14 cellular contexts compared by ENCODE assay signal in the genomic region with DNA sequence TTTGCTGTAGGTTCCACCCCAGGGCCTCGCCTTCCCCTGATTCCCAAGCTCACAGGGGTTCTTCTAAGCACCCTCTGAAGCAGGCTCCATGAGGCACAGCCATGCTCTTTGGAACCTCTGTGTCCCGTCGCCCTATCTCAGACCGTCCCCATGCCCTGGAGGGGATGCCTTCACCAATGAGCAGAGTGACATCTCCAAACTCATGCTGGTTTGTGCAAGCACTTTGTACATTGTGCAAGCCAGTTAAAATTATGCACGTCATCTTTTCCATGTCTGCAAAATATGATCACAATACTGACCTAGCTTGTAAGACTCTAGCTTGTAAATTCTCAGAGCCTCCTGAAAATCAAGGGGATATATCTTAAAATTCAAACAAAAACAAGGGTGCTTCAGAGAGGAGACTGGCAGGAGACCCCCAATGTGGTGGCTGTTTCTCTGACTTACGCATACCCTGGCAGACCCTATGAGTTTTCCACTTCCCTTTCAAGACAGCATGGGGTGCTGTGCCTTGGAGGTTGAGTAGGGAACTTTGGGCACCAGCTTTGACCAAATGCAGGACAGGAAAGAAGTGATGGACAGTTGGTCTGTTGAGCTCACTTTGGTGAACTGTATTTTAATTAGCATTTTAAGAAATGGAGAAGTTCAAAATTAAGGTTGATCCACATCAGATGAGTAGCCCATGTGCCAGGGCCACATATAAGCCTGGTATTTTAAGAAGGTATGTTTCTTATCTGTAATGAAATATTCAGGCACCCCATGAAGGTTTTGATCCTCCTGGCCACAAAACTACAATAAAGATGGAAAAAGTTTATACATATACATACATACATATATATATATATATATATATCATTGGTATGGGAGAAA. TPM values are rescaled to one million over a fixed set of nuclear protein-coding genes. Genes with fewer than 3 reads are reported as not detected.
DNase-seq lines count a peak whose midpoint lies in the region; ATAC-seq and TF ChIP-seq lines count a peak whose summit lies in the region.
"Had no signal": no experiment of that assay in that cellular context is flagged by ENCODE, and none has a peak within 500 bp of the region (broad histone marks: within the 10 kb centered on the region; RNA-seq: fewer than 3 reads in every experiment).

No MANE protein-coding gene starts in this region.

- peaks cover 18% of the 10 kb centered on the region for H3K36me3 ChIP-seq in BLaER1

- H3K4me1 Mint-ChIP-seq in central memory CD8-positive, alpha-beta T cell = peaks cover 27% of the 10 kb centered on the region
- no peaks in the 10 kb centered on the region for H3K4me1 Mint-ChIP-seq in neural crest cell

- DNase-seq in NB4 (ENCODE audit: low read depth) (peak; percentile 97), neural crest cell (ENCODE audit: low read depth, low spot score) (no peak), SW 1271 (lab: John Stamatoyannopoulos, UW) (no peak)
- no peak for DNase-seq in central memory CD8-positive, alpha-beta T cell (ENCODE audit: low spot score in 2 of 2)
- DNase-seq: activated CD4-positive, alpha-beta T cell treated with anti-CD3 and anti-CD28 coated beads, Interleukin-2, amount 50 U/mL, for 4 hours; activated naive CD4-positive, alpha-beta T cell; DMS79 treated with DMSO at 0.1 percent for 48 hours; retina; T1000 had no signal

- peak overlapping the region; percentile 24; the same call in 1 of the 2 replicates for H3K27ac ChIP-seq in BLaER1

- H3K9me3 ChIP-seq in BLaER1 = no peaks in the 10 kb centered on the region

- TF ChIP-seq CTCF in NB4 (IDR thresholded peaks at IDR 0.05; ENCODE audit: low read depth, low read length) (no peak), neural crest cell (conservative IDR thresholded peaks at IDR 0.05) (no peak)

- peaks cover 8% of the 10 kb centered on the region for H3K36me3 Mint-ChIP-seq in central memory CD8-positive, alpha-beta T cell (ENCODE audit: insufficient read depth)
- peaks cover 11% of the 10 kb centered on the region for H3K36me3 Mint-ChIP-seq in neural crest cell (ENCODE audit: low read depth)

- no peaks in the 10 kb centered on the region for H3K27me3 Mint-ChIP-seq in central memory CD8-positive, alpha-beta T cell
- no peaks in the 10 kb centered on the region for H3K27me3 Mint-ChIP-seq in neural crest cell (ENCODE audit: low read depth)

- H3K4me3 ChIP-seq in BLaER1 (no peak overlapping the region), NB4 (ENCODE audit: low read depth, low read length) (peak overlapping the region; percentile 52)

- peaks cover 7% of the 10 kb centered on the region; the same call in 1 of the 2 replicates for H4K20me1 ChIP-seq in BLaER1

- H3K9me3 Mint-ChIP-seq in central memory CD8-positive, alpha-beta T cell = no peaks in the 10 kb centered on the region
- no peaks in the 10 kb centered on the region for H3K9me3 Mint-ChIP-seq in neural crest cell

- H3K4me3 Mint-ChIP-seq in central memory CD8-positive, alpha-beta T cell = no peak overlapping the region
- no peak overlapping the region for H3K4me3 Mint-ChIP-seq in neural crest cell

- peaks cover 32% of the 10 kb centered on the region for H3K4me1 ChIP-seq in BLaER1

- no peak overlapping the region for H3K9ac ChIP-seq in BLaER1

- TF ChIP-seq POLR2A in NB4 (IDR thresholded peaks at IDR 0.05; ENCODE audit: extremely low read depth, insufficient read length) = peak; percentile 18

- H3K27me3 ChIP-seq in BLaER1 = no peaks in the 10 kb centered on the region

- ATAC-seq in central memory CD8-positive, alpha-beta T cell (replicated peaks; ENCODE audit: extremely low read depth, poor library complexity, severe bottlenecking) = peak; percentile 24
- no peak for ATAC-seq in HG03097 (IDR thresholded peaks at IDR 0.05; ENCODE audit: low FRiP score, unreplicated experiment)
- ATAC-seq in GM21515 (IDR thresholded peaks at IDR 0.05; ENCODE audit: unreplicated experiment) = no peak
- ATAC-seq in GM19324 (IDR thresholded peaks at IDR 0.05; ENCODE audit: low FRiP score, unreplicated experiment) = no peak
- ATAC-seq: HCT116 had no signal

- H3K27ac Mint-ChIP-seq in central memory CD8-positive, alpha-beta T cell (ENCODE audit: low read depth) = peak overlapping the region; percentile 26
- peak overlapping the region; percentile 59 for H3K27ac Mint-ChIP-seq in neural crest cell (ENCODE audit: unreplicated experiment)

- H3K4me2 ChIP-seq in BLaER1 = peak overlapping the region; percentile 69

RNA-seq across cellular contexts. Expression of gene RAP2A, which starts 46.2 kb away (rescaled TPM):
- total RNA-seq in neural crest cell = 46.0 and 47.2 TPM in 2 replicates
